Comparison of ENCODE assay signal across 2 cellular contexts in the genomic region with DNA sequence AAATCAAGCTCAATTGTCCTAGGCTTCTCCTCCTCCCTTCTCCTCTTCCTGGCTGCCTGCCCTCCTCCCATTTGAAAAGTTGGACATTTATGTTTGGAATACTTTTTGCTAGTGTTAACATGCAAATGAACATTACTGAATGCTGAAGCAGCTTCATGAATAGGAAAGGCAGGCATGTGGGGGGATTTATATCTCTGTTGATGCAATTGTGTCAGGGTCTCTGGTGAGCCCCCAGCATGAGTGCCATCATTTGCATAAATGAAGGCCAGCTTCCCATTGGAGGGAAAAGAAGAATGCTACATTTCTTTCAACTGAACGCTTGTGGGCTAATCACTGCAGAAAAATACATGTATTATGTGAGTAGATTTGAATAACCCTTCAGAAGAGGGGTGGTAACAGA.
TF ChIP-seq lines count a peak whose summit lies in the region.

No MANE protein-coding gene starts in this region.

TF ChIP-seq in GM23338, 12 proteins besides CTCF, POLR2A, EP300 and RAD21:
- TF ChIP-seq, protein P1, sequence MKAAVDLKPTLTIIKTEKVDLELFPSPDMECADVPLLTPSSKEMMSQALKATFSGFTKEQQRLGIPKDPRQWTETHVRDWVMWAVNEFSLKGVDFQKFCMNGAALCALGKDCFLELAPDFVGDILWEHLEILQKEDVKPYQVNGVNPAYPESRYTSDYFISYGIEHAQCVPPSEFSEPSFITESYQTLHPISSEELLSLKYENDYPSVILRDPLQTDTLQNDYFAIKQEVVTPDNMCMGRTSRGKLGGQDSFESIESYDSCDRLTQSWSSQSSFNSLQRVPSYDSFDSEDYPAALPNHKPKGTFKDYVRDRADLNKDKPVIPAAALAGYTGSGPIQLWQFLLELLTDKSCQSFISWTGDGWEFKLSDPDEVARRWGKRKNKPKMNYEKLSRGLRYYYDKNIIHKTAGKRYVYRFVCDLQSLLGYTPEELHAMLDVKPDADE (IDR thresholded peaks at IDR 0.05) = no peak
- no peak for TF ChIP-seq CREB1 (CRISPR knock-in tag; IDR thresholded peaks at IDR 0.05; ENCODE audit: low read depth)
- no peak for TF ChIP-seq ZNF114 (CRISPR knock-in tag; IDR thresholded peaks at IDR 0.05)
- no peak for TF ChIP-seq POLR2AphosphoS5 (IDR thresholded peaks at IDR 0.05; ENCODE audit: low read depth)
- TF ChIP-seq, protein P2, sequence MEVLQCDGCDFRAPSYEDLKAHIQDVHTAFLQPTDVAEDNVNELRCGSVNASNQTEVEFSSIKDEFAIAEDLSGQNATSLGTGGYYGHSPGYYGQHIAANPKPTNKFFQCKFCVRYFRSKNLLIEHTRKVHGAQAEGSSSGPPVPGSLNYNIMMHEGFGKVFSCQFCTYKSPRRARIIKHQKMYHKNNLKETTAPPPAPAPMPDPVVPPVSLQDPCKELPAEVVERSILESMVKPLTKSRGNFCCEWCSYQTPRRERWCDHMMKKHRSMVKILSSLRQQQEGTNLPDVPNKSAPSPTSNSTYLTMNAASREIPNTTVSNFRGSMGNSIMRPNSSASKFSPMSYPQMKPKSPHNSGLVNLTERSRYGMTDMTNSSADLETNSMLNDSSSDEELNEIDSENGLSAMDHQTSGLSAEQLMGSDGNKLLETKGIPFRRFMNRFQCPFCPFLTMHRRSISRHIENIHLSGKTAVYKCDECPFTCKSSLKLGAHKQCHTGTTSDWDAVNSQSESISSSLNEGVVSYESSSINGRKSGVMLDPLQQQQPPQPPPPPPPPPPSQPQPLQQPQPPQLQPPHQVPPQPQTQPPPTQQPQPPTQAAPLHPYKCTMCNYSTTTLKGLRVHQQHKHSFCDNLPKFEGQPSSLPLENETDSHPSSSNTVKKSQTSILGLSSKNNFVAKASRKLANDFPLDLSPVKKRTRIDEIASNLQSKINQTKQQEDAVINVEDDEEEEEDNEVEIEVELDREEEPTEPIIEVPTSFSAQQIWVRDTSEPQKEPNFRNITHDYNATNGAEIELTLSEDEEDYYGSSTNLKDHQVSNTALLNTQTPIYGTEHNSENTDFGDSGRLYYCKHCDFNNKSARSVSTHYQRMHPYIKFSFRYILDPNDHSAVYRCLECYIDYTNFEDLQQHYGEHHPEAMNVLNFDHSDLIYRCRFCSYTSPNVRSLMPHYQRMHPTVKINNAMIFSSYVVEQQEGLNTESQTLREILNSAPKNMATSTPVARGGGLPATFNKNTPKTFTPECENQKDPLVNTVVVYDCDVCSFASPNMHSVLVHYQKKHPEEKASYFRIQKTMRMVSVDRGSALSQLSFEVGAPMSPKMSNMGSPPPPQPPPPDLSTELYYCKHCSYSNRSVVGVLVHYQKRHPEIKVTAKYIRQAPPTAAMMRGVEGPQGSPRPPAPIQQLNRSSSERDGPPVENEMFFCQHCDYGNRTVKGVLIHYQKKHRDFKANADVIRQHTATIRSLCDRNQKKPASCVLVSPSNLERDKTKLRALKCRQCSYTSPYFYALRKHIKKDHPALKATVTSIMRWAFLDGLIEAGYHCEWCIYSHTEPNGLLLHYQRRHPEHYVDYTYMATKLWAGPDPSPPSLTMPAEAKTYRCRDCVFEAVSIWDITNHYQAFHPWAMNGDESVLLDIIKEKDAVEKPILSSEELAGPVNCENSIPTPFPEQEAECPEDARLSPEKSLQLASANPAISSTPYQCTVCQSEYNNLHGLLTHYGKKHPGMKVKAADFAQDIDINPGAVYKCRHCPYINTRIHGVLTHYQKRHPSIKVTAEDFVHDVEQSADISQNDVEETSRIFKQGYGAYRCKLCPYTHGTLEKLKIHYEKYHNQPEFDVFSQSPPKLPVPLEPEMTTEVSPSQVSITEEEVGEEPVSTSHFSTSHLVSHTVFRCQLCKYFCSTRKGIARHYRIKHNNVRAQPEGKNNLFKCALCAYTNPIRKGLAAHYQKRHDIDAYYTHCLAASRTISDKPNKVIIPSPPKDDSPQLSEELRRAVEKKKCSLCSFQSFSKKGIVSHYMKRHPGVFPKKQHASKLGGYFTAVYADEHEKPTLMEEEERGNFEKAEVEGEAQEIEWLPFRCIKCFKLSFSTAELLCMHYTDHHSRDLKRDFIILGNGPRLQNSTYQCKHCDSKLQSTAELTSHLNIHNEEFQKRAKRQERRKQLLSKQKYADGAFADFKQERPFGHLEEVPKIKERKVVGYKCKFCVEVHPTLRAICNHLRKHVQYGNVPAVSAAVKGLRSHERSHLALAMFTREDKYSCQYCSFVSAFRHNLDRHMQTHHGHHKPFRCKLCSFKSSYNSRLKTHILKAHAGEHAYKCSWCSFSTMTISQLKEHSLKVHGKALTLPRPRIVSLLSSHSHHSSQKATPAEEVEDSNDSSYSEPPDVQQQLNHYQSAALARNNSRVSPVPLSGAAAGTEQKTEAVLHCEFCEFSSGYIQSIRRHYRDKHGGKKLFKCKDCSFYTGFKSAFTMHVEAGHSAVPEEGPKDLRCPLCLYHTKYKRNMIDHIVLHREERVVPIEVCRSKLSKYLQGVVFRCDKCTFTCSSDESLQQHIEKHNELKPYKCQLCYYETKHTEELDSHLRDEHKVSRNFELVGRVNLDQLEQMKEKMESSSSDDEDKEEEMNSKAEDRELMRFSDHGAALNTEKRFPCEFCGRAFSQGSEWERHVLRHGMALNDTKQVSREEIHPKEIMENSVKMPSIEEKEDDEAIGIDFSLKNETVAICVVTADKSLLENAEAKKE (CRISPR knock-in tag; IDR thresholded peaks at IDR 0.05) = no peak
- TF ChIP-seq EZH2phosphoT487 (IDR thresholded peaks at IDR 0.05; ENCODE audit: unreplicated experiment) = no peak
- no peak for TF ChIP-seq EZH2 (IDR thresholded peaks at IDR 0.05; ENCODE audit: low read depth, unreplicated experiment)
- no peak for TF ChIP-seq ZNF331 (CRISPR knock-in tag; IDR thresholded peaks at IDR 0.05; ENCODE audit: low read depth)
- TF ChIP-seq NANOG (IDR thresholded peaks at IDR 0.05; ENCODE audit: borderline replicate concordance) = no peak
- no peak for TF ChIP-seq STAT1 (IDR thresholded peaks at IDR 0.05; ENCODE audit: unreplicated experiment)

TF ChIP-seq in H1, 55 proteins besides CTCF, POLR2A, EP300 and RAD21:
- TF ChIP-seq JUND (IDR thresholded peaks at IDR 0.05; ENCODE audit: low read length) (no peak), RFX5 (IDR thresholded peaks at IDR 0.05; ENCODE audit: borderline replicate concordance, low read depth, low read length) (no peak), SP1 (IDR thresholded peaks at IDR 0.05; ENCODE audit: low read depth, low read length) (no peak), HDAC2 (IDR thresholded peaks at IDR 0.05; ENCODE audit: borderline replicate concordance in 1 of 2, low read depth in 2 of 2, low read length in 2 of 2) (no peak), TAF7 (optimal IDR thresholded peaks at IDR 0.05; ENCODE audit: borderline replicate concordance, low read depth, low read length) (no peak), SP2 (IDR thresholded peaks at IDR 0.05; ENCODE audit: low read length) (no peak), BACH1 (IDR thresholded peaks at IDR 0.05; ENCODE audit: low read length) (no peak), CEBPB (IDR thresholded peaks at IDR 0.05; ENCODE audit: low read depth, low read length) (no peak), FOSL1 (IDR thresholded peaks at IDR 0.05; ENCODE audit: insufficient read depth, low read depth, low read length) (no peak), SIRT6 (IDR thresholded peaks at IDR 0.05; ENCODE audit: low read length) (no peak), HDAC6 (IDR thresholded peaks at IDR 0.05; ENCODE audit: low read depth, low read length) (no peak), SAP30 (IDR thresholded peaks at IDR 0.05; ENCODE audit: insufficient read depth, insufficient replicate concordance, low read length) (no peak), SUZ12 (IDR thresholded peaks at IDR 0.05; ENCODE audit: low read length) (no peak), TEAD4 (IDR thresholded peaks at IDR 0.05; ENCODE audit: low read depth, low read length) (no peak), CBX5 (IDR thresholded peaks at IDR 0.05; ENCODE audit: low read depth, low read length) (no peak), CREB1 (IDR thresholded peaks at IDR 0.05) (no peak), JUN (IDR thresholded peaks at IDR 0.05; ENCODE audit: low read depth, low read length) (no peak), CTBP2 (IDR thresholded peaks at IDR 0.05; ENCODE audit: borderline replicate concordance, insufficient read depth, insufficient read length, low read length) (no peak)
- TF ChIP-seq, protein P3, sequence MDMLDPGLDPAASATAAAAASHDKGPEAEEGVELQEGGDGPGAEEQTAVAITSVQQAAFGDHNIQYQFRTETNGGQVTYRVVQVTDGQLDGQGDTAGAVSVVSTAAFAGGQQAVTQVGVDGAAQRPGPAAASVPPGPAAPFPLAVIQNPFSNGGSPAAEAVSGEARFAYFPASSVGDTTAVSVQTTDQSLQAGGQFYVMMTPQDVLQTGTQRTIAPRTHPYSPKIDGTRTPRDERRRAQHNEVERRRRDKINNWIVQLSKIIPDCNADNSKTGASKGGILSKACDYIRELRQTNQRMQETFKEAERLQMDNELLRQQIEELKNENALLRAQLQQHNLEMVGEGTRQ (IDR thresholded peaks at IDR 0.05; ENCODE audit: low read length) = no peak
- TF ChIP-seq, protein P4, sequence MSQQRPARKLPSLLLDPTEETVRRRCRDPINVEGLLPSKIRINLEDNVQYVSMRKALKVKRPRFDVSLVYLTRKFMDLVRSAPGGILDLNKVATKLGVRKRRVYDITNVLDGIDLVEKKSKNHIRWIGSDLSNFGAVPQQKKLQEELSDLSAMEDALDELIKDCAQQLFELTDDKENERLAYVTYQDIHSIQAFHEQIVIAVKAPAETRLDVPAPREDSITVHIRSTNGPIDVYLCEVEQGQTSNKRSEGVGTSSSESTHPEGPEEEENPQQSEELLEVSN (IDR thresholded peaks at IDR 0.05) = no peak
